ENCODE assay signal across 25 cellular contexts in the genomic region with DNA sequence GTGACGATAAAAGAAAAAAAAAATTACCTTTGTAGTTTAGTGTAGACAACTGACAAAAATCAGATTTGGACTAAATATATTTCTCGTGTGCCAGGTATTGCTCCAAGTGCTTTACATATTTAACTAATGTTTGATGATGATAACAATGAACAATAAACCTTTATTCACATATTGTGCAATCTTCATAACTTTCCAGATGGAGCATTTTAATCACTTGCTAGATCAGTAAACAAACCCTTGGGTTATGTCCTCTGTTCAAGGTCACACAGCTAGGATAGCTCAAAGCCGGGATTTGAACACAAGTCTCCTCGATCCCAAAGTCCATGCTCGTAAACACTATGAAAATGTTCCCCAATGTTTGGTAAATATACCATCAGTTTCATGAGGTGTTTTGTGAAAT.
"Had no signal": no experiment of that assay in that cellular context is flagged by ENCODE, and none has a peak within 500 bp of the region (broad histone marks: within the 10 kb centered on the region; RNA-seq: fewer than 3 reads in every experiment).

No MANE protein-coding gene starts in this region.

- H3K4me3 ChIP-seq: dorsolateral prefrontal cortex, esophagus muscularis mucosa, gastrocnemius medialis, uterus had no signal

- H3K27ac ChIP-seq: brain microvascular endothelial cell, dorsolateral prefrontal cortex, esophagus muscularis mucosa, gastrocnemius medialis, parathyroid adenoma, uterus, VCaP had no signal

- H3K9me3 Mint-ChIP-seq: activated naive CD4-positive, alpha-beta T cell treated with anti-CD3 and anti-CD28 coated beads, Interleukin-2, amount 10 ng/mL, durations not matched to agents 7 days and 5 days; activated naive CD8-positive, alpha-beta T cell treated with anti-CD3 and anti-CD28 coated beads, Interleukin-2, amount 50 U/mL, for 24 hours; effector memory CD8-positive, alpha-beta T cell; nephron progenitor cell; stimulated activated effector memory CD8-positive, alpha-beta T cell treated with anti-CD3 and anti-CD28 coated beads, Interleukin-12 subunit alpha, Interleukin-12 subunit beta, amount 100 ng/mL, for 72 hours; T-helper 2 cell treated with Interferon-gamma antibody and Interleukin-4, amounts not matched to agents 5 μg/mL and 100 μg/mL, for 36 hours had no signal

- H3K9me3 ChIP-seq: esophagus muscularis mucosa, gastrocnemius medialis, uterus had no signal

- H3K27ac Mint-ChIP-seq: activated CD4-positive, alpha-beta memory T cell treated with anti-CD3 and anti-CD28 coated beads, Interleukin-2, amount 10 ng/mL, durations not matched to agents 7 days and 5 days; activated CD4-positive, alpha-beta T cell treated with anti-CD3 and anti-CD28 coated beads, Interleukin-2, amount 10 ng/mL, durations not matched to agents 24 days and 14 days; activated naive CD4-positive, alpha-beta T cell treated with anti-CD3 and anti-CD28 coated beads, Interleukin-2, amount 10 ng/mL, durations not matched to agents 7 days and 5 days; activated naive CD8-positive, alpha-beta T cell treated with anti-CD3 and anti-CD28 coated beads, Interleukin-2, amount 50 U/mL, for 24 hours; effector memory CD8-positive, alpha-beta T cell; nephron progenitor cell; stimulated activated effector memory CD8-positive, alpha-beta T cell treated with anti-CD3 and anti-CD28 coated beads, Interleukin-12 subunit alpha, Interleukin-12 subunit beta, amount 100 ng/mL, for 72 hours; T-helper 2 cell treated with Interferon-gamma antibody and Interleukin-4, amounts not matched to agents 5 μg/mL and 100 μg/mL, for 36 hours had no signal

- H3K27me3 ChIP-seq: brain microvascular endothelial cell, dorsolateral prefrontal cortex, esophagus muscularis mucosa, gastrocnemius medialis, uterus had no signal

- H3K4me1 ChIP-seq: uterus had no signal

- H3K4me3 Mint-ChIP-seq: activated CD4-positive, alpha-beta memory T cell treated with anti-CD3 and anti-CD28 coated beads, Interleukin-2, amount 10 ng/mL, durations not matched to agents 7 days and 5 days; activated CD4-positive, alpha-beta T cell treated with anti-CD3 and anti-CD28 coated beads, Interleukin-2, amount 10 ng/mL, durations not matched to agents 24 days and 14 days; activated naive CD4-positive, alpha-beta T cell treated with anti-CD3 and anti-CD28 coated beads, Interleukin-2, amount 10 ng/mL, durations not matched to agents 7 days and 5 days; activated naive CD8-positive, alpha-beta T cell treated with anti-CD3 and anti-CD28 coated beads, Interleukin-2, amount 50 U/mL, for 24 hours; effector memory CD8-positive, alpha-beta T cell; nephron progenitor cell; stimulated activated effector memory CD8-positive, alpha-beta T cell treated with anti-CD3 and anti-CD28 coated beads, Interleukin-12 subunit alpha, Interleukin-12 subunit beta, amount 100 ng/mL, for 72 hours; T-helper 2 cell treated with Interferon-gamma antibody and Interleukin-4, amounts not matched to agents 5 μg/mL and 100 μg/mL, for 36 hours had no signal

- DNase-seq: activated CD4-positive, alpha-beta memory T cell treated with anti-CD3 and anti-CD28 coated beads, Interleukin-2, amount 10 ng/mL, durations not matched to agents 7 days and 5 days; activated CD4-positive, alpha-beta T cell treated with anti-CD3 and anti-CD28 coated beads, Interleukin-2, amount 10 ng/mL, durations not matched to agents 24 days and 14 days; activated effector memory CD4-positive, alpha-beta T cell treated with anti-CD3 and anti-CD28 coated beads, Interleukin-2, amount 50 U/mL, for 16 hours; activated naive CD4-positive, alpha-beta T cell treated with anti-CD3 and anti-CD28 coated beads, Interleukin-2, amount 10 ng/mL, durations not matched to agents 7 days and 5 days; activated naive CD8-positive, alpha-beta T cell treated with anti-CD3 and anti-CD28 coated beads, Interleukin-2, amount 50 U/mL, for 24 hours; activated T-cell treated with anti-CD3 and anti-CD28 coated beads for 4 hours; aorta; brain microvascular endothelial cell; caudate nucleus; dorsolateral prefrontal cortex; effector memory CD8-positive, alpha-beta T cell; gastrocnemius medialis; hypothalamus; mesenchymal stem cell; nephron progenitor cell; right cardiac atrium; stimulated activated CD4-positive, alpha-beta T cell treated with anti-CD3 and anti-CD28 coated beads, Interleukin-1b, Interleukin-23, amount 100 ng/mL, for 48 hours; trophoblast cell; uterus had no signal

- ATAC-seq: activated CD4-positive, CD25-positive, alpha-beta regulatory T cell treated with anti-CD3 and anti-CD28 coated beads, Interleukin-2, amount 50 U/mL, for 24 hours; activated naive CD8-positive, alpha-beta T cell treated with anti-CD3 and anti-CD28 coated beads, Interleukin-2, amount 50 U/mL, for 24 hours; effector memory CD8-positive, alpha-beta T cell; gastrocnemius medialis; right cardiac atrium; stimulated activated effector memory CD8-positive, alpha-beta T cell treated with anti-CD3 and anti-CD28 coated beads, Interleukin-12 subunit alpha, Interleukin-12 subunit beta, amount 100 ng/mL, for 72 hours had no signal

- H2AFZ ChIP-seq: parathyroid adenoma had no signal

- H3K27me3 Mint-ChIP-seq: activated CD4-positive, alpha-beta memory T cell treated with anti-CD3 and anti-CD28 coated beads, Interleukin-2, amount 10 ng/mL, durations not matched to agents 7 days and 5 days; activated CD4-positive, alpha-beta T cell treated with anti-CD3 and anti-CD28 coated beads, Interleukin-2, amount 10 ng/mL, durations not matched to agents 24 days and 14 days; activated naive CD4-positive, alpha-beta T cell treated with anti-CD3 and anti-CD28 coated beads, Interleukin-2, amount 10 ng/mL, durations not matched to agents 7 days and 5 days; activated naive CD8-positive, alpha-beta T cell treated with anti-CD3 and anti-CD28 coated beads, Interleukin-2, amount 50 U/mL, for 24 hours; effector memory CD8-positive, alpha-beta T cell had no signal

- H3K36me3 Mint-ChIP-seq: stimulated activated effector memory CD8-positive, alpha-beta T cell treated with anti-CD3 and anti-CD28 coated beads, Interleukin-12 subunit alpha, Interleukin-12 subunit beta, amount 100 ng/mL, for 72 hours had no signal

- H3K36me3 ChIP-seq: brain microvascular endothelial cell, esophagus muscularis mucosa, gastrocnemius medialis, uterus had no signal
